In the genomic region with DNA sequence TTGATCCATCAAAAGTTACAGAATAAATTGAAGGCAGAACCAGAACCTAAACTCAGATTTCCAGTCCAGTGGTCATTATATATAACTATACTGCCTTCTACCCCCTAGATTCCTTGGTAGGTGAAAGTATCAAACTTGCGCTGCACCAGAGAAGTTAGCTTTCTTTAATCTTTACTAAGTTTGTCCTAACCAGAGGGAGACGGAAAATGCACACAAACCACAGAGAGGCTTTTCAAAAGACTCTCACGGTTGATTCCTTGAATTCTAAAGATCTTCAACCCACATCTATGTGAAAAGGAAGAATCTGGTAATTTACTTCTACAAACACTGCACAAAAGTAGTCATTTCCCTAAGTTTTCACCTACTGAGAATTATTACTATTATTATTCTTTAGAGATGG, we compare ENCODE assay signal across 5 cellular contexts. TPM values are rescaled to one million over a fixed set of nuclear protein-coding genes. Genes with fewer than 3 reads are reported as not detected.
"Had no signal": no experiment of that assay in that cellular context is flagged by ENCODE, and none has a peak within 500 bp of the region (broad histone marks: within the 10 kb centered on the region; RNA-seq: fewer than 3 reads in every experiment).

No MANE protein-coding gene starts in this region.

- H3K4me1 Mint-ChIP-seq: GM23338, H9 had no signal

- ATAC-seq: GM23338 had no signal

- H3K4me3 ChIP-seq: GM23338 had no signal

- H3K27ac Mint-ChIP-seq: GM23338, H9 had no signal

- H3K4me3 Mint-ChIP-seq: GM23338, H9 had no signal

- DNase-seq: H9, HCEC 1CT, IMR-90, KBM-7 had no signal

RNA-seq across cellular contexts. Expression of a gene that starts 36.4 kb away (rescaled TPM):
- total RNA-seq: H9 had no signal
